ENCODE assay signal across 2 cellular contexts in the genomic region with DNA sequence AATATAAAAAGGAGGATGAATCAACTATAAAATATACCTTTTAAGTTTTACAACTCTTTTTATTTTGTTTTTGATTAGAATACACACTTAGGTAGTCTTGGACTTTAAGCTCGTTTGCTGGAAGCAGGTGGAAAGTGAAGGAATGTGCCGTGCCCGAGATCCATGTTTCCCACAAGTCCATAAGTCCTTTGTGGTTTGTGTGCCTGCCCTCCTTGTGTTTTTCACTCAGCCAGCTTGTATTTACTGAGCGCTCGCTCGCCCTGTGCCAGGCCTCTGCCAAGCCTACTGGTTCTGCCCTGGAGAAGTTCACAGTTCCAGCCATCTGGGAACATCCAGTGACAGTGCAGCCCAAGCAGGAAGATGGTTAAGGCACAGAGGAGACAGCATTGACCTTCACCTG.
TF ChIP-seq lines count a peak whose summit lies in the region.

No MANE protein-coding gene starts in this region.

TF ChIP-seq in IMR-90, 13 proteins besides CTCF, POLR2A, EP300 and RAD21:
- no peak for TF ChIP-seq RCOR1 (IDR thresholded peaks at IDR 0.05; ENCODE audit: insufficient replicate concordance, low read length)
- TF ChIP-seq NFE2L2 (IDR thresholded peaks at IDR 0.05; ENCODE audit: low read depth, low read length): no peak
- no peak for TF ChIP-seq CHD1 (IDR thresholded peaks at IDR 0.05; ENCODE audit: low read depth, low read length)
- TF ChIP-seq SMC3 (IDR thresholded peaks at IDR 0.05; ENCODE audit: low read depth, low read length): no peak
- TF ChIP-seq, protein P1, sequence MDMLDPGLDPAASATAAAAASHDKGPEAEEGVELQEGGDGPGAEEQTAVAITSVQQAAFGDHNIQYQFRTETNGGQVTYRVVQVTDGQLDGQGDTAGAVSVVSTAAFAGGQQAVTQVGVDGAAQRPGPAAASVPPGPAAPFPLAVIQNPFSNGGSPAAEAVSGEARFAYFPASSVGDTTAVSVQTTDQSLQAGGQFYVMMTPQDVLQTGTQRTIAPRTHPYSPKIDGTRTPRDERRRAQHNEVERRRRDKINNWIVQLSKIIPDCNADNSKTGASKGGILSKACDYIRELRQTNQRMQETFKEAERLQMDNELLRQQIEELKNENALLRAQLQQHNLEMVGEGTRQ (IDR thresholded peaks at IDR 0.05; ENCODE audit: low read depth, low read length): no peak
- TF ChIP-seq MAZ (IDR thresholded peaks at IDR 0.05; ENCODE audit: borderline replicate concordance, low read depth, low read length): no peak
- TF ChIP-seq CEBPB (IDR thresholded peaks at IDR 0.05; ENCODE audit: low read depth, low read length): no peak
- TF ChIP-seq, protein P2, sequence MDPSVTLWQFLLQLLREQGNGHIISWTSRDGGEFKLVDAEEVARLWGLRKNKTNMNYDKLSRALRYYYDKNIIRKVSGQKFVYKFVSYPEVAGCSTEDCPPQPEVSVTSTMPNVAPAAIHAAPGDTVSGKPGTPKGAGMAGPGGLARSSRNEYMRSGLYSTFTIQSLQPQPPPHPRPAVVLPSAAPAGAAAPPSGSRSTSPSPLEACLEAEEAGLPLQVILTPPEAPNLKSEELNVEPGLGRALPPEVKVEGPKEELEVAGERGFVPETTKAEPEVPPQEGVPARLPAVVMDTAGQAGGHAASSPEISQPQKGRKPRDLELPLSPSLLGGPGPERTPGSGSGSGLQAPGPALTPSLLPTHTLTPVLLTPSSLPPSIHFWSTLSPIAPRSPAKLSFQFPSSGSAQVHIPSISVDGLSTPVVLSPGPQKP (IDR thresholded peaks at IDR 0.05; ENCODE audit: borderline replicate concordance, low read depth, low read length): no peak
- no peak for TF ChIP-seq MAFK (IDR thresholded peaks at IDR 0.05; ENCODE audit: low read depth, low read length)
- TF ChIP-seq MXI1 (IDR thresholded peaks at IDR 0.05; ENCODE audit: borderline replicate concordance, low read depth, low read length): no peak
- no peak for TF ChIP-seq RFX5 (IDR thresholded peaks at IDR 0.05; ENCODE audit: low read depth, low read length)
- TF ChIP-seq BHLHE40 (IDR thresholded peaks at IDR 0.05; ENCODE audit: low read depth, low read length): no peak
- TF ChIP-seq FOS (IDR thresholded peaks at IDR 0.05; ENCODE audit: low read depth, low read length): no peak
TF ChIP-seq in IMR-90: peak in this region for 0.

TF ChIP-seq in HepG2, 621 proteins besides CTCF, POLR2A, EP300 and RAD21 (continues in another document):
- TF ChIP-seq ZNF564 (CRISPR knock-in tag; IDR thresholded peaks at IDR 0.05) (no peak), SAP130 (CRISPR knock-in tag; IDR thresholded peaks at IDR 0.05; ENCODE audit: low read depth) (no peak), FIP1L1 (IDR thresholded peaks at IDR 0.05; ENCODE audit: borderline replicate concordance, insufficient read depth, low read depth, low read length) (no peak), ONECUT2 (CRISPR knock-in tag; IDR thresholded peaks at IDR 0.05) (no peak), FOXJ3 (CRISPR knock-in tag; IDR thresholded peaks at IDR 0.05; ENCODE audit: borderline replicate concordance) (no peak), PCBP1 (IDR thresholded peaks at IDR 0.05; ENCODE audit: borderline replicate concordance, low read depth, low read length) (no peak), NR2F6 (IDR thresholded peaks at IDR 0.05) (no peak), NR2F6 (CRISPR knock-in tag; IDR thresholded peaks at IDR 0.05) (no peak), GATAD2A (CRISPR knock-in tag; IDR thresholded peaks at IDR 0.05) (peak; percentile 15; the same call in 1 of the 2 replicates), HOXA9 (CRISPR knock-in tag; IDR thresholded peaks at IDR 0.05; ENCODE audit: borderline replicate concordance) (no peak), POGZ (CRISPR knock-in tag; IDR thresholded peaks at IDR 0.05) (no peak), FOXP1 (IDR thresholded peaks at IDR 0.05) (no peak), FOXP1 (CRISPR knock-in tag; IDR thresholded peaks at IDR 0.05) (no peak), ADNP (CRISPR knock-in tag; IDR thresholded peaks at IDR 0.05) (no peak), KDM6A (CRISPR knock-in tag; IDR thresholded peaks at IDR 0.05; ENCODE audit: low read depth) (no peak), ZNF781 (CRISPR knock-in tag; IDR thresholded peaks at IDR 0.05; ENCODE audit: borderline replicate concordance, not compliant biosample characterization) (no peak), TAF1 (CRISPR knock-in tag; IDR thresholded peaks at IDR 0.05) (no peak), ZC3H13 (CRISPR knock-in tag; IDR thresholded peaks at IDR 0.05) (no peak), ZBTB38 (CRISPR knock-in tag; IDR thresholded peaks at IDR 0.05) (0 out of 2 replicates have a peak, but pooled peaks have one; percentile 29), ZNF180 (CRISPR knock-in tag; IDR thresholded peaks at IDR 0.05; ENCODE audit: borderline replicate concordance, low read depth) (no peak), SNRNP70 (IDR thresholded peaks at IDR 0.05; ENCODE audit: low read depth, low read length) (no peak), ZNF563 (CRISPR knock-in tag; IDR thresholded peaks at IDR 0.05) (no peak), ZNF317 (CRISPR knock-in tag; IDR thresholded peaks at IDR 0.05) (peak; percentile 88), ZNF382 (CRISPR knock-in tag; IDR thresholded peaks at IDR 0.05; ENCODE audit: borderline replicate concordance) (no peak), MYC (CRISPR knock-in tag; IDR thresholded peaks at IDR 0.05; ENCODE audit: borderline replicate concordance) (no peak), HNRNPL (IDR thresholded peaks at IDR 0.05; ENCODE audit: low read depth, low read length) (0 out of 2 replicates have a peak, but pooled peaks have one; percentile 66)
- TF ChIP-seq, protein P3, sequence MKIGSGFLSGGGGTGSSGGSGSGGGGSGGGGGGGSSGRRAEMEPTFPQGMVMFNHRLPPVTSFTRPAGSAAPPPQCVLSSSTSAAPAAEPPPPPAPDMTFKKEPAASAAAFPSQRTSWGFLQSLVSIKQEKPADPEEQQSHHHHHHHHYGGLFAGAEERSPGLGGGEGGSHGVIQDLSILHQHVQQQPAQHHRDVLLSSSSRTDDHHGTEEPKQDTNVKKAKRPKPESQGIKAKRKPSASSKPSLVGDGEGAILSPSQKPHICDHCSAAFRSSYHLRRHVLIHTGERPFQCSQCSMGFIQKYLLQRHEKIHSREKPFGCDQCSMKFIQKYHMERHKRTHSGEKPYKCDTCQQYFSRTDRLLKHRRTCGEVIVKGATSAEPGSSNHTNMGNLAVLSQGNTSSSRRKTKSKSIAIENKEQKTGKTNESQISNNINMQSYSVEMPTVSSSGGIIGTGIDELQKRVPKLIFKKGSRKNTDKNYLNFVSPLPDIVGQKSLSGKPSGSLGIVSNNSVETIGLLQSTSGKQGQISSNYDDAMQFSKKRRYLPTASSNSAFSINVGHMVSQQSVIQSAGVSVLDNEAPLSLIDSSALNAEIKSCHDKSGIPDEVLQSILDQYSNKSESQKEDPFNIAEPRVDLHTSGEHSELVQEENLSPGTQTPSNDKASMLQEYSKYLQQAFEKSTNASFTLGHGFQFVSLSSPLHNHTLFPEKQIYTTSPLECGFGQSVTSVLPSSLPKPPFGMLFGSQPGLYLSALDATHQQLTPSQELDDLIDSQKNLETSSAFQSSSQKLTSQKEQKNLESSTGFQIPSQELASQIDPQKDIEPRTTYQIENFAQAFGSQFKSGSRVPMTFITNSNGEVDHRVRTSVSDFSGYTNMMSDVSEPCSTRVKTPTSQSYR (CRISPR knock-in tag; IDR thresholded peaks at IDR 0.05; ENCODE audit: borderline replicate concordance): no peak
- TF ChIP-seq, protein P4, sequence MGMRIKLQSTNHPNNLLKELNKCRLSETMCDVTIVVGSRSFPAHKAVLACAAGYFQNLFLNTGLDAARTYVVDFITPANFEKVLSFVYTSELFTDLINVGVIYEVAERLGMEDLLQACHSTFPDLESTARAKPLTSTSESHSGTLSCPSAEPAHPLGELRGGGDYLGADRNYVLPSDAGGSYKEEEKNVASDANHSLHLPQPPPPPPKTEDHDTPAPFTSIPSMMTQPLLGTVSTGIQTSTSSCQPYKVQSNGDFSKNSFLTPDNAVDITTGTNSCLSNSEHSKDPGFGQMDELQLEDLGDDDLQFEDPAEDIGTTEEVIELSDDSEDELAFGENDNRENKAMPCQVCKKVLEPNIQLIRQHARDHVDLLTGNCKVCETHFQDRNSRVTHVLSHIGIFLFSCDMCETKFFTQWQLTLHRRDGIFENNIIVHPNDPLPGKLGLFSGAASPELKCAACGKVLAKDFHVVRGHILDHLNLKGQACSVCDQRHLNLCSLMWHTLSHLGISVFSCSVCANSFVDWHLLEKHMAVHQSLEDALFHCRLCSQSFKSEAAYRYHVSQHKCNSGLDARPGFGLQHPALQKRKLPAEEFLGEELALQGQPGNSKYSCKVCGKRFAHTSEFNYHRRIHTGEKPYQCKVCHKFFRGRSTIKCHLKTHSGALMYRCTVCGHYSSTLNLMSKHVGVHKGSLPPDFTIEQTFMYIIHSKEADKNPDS (CRISPR knock-in tag; IDR thresholded peaks at IDR 0.05): no peak
- TF ChIP-seq, protein P5, sequence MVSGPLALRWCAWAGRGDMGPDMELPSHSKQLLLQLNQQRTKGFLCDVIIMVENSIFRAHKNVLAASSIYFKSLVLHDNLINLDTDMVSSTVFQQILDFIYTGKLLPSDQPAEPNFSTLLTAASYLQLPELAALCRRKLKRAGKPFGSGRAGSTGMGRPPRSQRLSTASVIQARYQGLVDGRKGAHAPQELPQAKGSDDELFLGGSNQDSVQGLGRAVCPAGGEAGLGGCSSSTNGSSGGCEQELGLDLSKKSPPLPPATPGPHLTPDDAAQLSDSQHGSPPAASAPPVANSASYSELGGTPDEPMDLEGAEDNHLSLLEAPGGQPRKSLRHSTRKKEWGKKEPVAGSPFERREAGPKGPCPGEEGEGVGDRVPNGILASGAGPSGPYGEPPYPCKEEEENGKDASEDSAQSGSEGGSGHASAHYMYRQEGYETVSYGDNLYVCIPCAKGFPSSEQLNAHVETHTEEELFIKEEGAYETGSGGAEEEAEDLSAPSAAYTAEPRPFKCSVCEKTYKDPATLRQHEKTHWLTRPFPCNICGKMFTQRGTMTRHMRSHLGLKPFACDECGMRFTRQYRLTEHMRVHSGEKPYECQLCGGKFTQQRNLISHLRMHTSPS (CRISPR knock-in tag; IDR thresholded peaks at IDR 0.05; ENCODE audit: low read depth): peak; percentile 68; the same call in 1 of the 2 replicates
- TF ChIP-seq, protein P6, sequence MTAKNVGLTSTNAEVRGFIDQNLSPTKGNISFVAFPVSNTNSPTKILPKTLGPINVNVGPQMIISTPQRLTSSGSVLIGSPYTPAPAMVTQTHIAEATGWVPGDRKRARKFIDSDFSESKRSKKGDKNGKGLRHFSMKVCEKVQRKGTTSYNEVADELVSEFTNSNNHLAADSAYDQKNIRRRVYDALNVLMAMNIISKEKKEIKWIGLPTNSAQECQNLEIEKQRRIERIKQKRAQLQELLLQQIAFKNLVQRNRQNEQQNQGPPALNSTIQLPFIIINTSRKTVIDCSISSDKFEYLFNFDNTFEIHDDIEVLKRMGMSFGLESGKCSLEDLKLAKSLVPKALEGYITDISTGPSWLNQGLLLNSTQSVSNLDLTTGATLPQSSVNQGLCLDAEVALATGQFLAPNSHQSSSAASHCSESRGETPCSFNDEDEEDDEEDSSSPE (CRISPR knock-in tag; IDR thresholded peaks at IDR 0.05): no peak
- TF ChIP-seq, protein P7, sequence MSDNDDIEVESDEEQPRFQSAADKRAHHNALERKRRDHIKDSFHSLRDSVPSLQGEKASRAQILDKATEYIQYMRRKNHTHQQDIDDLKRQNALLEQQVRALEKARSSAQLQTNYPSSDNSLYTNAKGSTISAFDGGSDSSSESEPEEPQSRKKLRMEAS (IDR thresholded peaks at IDR 0.05): peak; percentile 37; the same call in 1 of the 2 replicates
- TF ChIP-seq, protein P8, sequence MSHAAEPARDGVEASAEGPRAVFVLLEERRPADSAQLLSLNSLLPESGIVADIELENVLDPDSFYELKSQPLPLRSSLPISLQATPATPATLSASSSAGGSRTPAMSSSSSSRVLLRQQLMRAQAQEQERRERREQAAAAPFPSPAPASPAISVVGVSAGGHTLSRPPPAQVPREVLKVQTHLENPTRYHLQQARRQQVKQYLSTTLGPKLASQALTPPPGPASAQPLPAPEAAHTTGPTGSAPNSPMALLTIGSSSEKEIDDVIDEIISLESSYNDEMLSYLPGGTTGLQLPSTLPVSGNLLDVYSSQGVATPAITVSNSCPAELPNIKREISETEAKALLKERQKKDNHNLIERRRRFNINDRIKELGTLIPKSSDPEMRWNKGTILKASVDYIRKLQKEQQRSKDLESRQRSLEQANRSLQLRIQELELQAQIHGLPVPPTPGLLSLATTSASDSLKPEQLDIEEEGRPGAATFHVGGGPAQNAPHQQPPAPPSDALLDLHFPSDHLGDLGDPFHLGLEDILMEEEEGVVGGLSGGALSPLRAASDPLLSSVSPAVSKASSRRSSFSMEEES (CRISPR knock-in tag; IDR thresholded peaks at IDR 0.05): 0 out of 2 replicates have a peak, but pooled peaks have one; percentile 22
- TF ChIP-seq, protein P9, sequence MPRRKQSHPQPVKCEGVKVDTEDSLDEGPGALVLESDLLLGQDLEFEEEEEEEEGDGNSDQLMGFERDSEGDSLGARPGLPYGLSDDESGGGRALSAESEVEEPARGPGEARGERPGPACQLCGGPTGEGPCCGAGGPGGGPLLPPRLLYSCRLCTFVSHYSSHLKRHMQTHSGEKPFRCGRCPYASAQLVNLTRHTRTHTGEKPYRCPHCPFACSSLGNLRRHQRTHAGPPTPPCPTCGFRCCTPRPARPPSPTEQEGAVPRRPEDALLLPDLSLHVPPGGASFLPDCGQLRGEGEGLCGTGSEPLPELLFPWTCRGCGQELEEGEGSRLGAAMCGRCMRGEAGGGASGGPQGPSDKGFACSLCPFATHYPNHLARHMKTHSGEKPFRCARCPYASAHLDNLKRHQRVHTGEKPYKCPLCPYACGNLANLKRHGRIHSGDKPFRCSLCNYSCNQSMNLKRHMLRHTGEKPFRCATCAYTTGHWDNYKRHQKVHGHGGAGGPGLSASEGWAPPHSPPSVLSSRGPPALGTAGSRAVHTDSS (CRISPR knock-in tag; conservative IDR thresholded peaks at IDR 0.05): no peak
- TF ChIP-seq, protein P10, sequence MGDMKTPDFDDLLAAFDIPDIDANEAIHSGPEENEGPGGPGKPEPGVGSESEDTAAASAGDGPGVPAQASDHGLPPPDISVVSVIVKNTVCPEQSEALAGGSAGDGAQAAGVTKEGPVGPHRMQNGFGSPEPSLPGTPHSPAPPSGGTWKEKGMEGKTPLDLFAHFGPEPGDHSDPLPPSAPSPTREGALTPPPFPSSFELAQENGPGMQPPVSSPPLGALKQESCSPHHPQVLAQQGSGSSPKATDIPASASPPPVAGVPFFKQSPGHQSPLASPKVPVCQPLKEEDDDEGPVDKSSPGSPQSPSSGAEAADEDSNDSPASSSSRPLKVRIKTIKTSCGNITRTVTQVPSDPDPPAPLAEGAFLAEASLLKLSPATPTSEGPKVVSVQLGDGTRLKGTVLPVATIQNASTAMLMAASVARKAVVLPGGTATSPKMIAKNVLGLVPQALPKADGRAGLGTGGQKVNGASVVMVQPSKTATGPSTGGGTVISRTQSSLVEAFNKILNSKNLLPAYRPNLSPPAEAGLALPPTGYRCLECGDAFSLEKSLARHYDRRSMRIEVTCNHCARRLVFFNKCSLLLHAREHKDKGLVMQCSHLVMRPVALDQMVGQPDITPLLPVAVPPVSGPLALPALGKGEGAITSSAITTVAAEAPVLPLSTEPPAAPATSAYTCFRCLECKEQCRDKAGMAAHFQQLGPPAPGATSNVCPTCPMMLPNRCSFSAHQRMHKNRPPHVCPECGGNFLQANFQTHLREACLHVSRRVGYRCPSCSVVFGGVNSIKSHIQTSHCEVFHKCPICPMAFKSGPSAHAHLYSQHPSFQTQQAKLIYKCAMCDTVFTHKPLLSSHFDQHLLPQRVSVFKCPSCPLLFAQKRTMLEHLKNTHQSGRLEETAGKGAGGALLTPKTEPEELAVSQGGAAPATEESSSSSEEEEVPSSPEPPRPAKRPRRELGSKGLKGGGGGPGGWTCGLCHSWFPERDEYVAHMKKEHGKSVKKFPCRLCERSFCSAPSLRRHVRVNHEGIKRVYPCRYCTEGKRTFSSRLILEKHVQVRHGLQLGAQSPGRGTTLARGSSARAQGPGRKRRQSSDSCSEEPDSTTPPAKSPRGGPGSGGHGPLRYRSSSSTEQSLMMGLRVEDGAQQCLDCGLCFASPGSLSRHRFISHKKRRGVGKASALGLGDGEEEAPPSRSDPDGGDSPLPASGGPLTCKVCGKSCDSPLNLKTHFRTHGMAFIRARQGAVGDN (CRISPR knock-in tag; IDR thresholded peaks at IDR 0.05): peak; percentile 25; the same call in 1 of the 2 replicates
